Comparison of ENCODE assay signal across 16 cellular contexts in the genomic region with DNA sequence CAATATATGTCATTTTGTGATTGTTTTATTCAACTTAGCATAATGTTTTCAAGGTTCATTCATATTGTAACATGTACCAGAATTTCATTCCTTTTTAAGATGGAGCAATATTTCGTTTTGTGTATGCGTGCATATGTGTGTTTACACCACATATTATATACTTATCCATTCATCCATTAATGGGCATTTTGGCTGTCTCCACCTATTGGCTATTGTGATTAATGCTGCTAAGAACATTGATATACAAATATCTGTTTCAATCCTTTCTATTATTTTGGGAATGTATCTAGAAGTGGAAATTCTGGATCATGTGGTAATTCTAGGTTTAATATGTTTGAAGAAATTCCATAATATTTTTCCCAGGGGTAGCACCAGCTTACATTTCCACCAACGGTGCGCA.
DNase-seq lines count a peak whose midpoint lies in the region; FAIRE-seq and TF ChIP-seq lines count a peak whose summit lies in the region.
"Had no signal": no experiment of that assay in that cellular context is flagged by ENCODE, and none has a peak within 500 bp of the region (broad histone marks: within the 10 kb centered on the region; RNA-seq: fewer than 3 reads in every experiment).

No MANE protein-coding gene starts in this region.

- no peak for FAIRE-seq in kidney (lab: Jason Lieb, UNC)
- FAIRE-seq: A204.1, K562 had no signal

- H3K27ac Mint-ChIP-seq in MCF 10A (ENCODE audit: low read depth, unreplicated experiment) (no peak overlapping the region), chondrocyte (ENCODE audit: unreplicated experiment) (no peak overlapping the region), neural progenitor cell (no peak overlapping the region)
- H3K27ac Mint-ChIP-seq: CD4-positive, alpha-beta memory T cell had no signal

- H3K36me3 ChIP-seq in mammary epithelial cell (ENCODE audit: insufficient read depth, low read length) (no peaks in the 10 kb centered on the region), Loucy (ENCODE audit: insufficient read depth, low read length) (no peaks in the 10 kb centered on the region), neural progenitor cell (no peaks in the 10 kb centered on the region), kidney (ENCODE audit: control insufficient read depth in 1 of 2, insufficient read depth in 2 of 2, low read length in 2 of 2) (no peaks in the 10 kb centered on the region)

- no peaks in the 10 kb centered on the region for H3K4me1 ChIP-seq in mammary epithelial cell (ENCODE audit: insufficient read depth, low read length)
- no peaks in the 10 kb centered on the region for H3K4me1 ChIP-seq in Loucy (ENCODE audit: insufficient read depth, low read length, poor library complexity, severe bottlenecking)
- peaks cover 10% of the 10 kb centered on the region for H3K4me1 ChIP-seq in neural progenitor cell
- no peaks in the 10 kb centered on the region for H3K4me1 ChIP-seq in kidney (ENCODE audit: control insufficient read depth in 1 of 2, insufficient read depth in 1 of 2, low read depth in 1 of 2, low read length in 2 of 2)

- H3K4me3 Mint-ChIP-seq in MCF 10A (ENCODE audit: unreplicated experiment) (no peak overlapping the region), chondrocyte (ENCODE audit: unreplicated experiment) (no peak overlapping the region), neural progenitor cell (no peak overlapping the region)
- H3K4me3 Mint-ChIP-seq: CD4-positive, alpha-beta memory T cell had no signal

- DNase-seq in MCF 10A (ENCODE audit: unreplicated experiment) (no peak), mammary epithelial cell (no peak), chondrocyte (ENCODE audit: low spot score) (no peak), neural progenitor cell (ENCODE audit: low spot score) (no peak), kidney (no peak)
- DNase-seq in activated CD8-positive, alpha-beta memory T cell treated with anti-CD3 and anti-CD28 coated beads, Interleukin-2, amount 50 U/mL, for 48 hours, result no peak
- DNase-seq in activated CD4-positive, CD25-positive, alpha-beta regulatory T cell treated with anti-CD3 and anti-CD28 coated beads, Interleukin-2, amount 50 U/mL, for 72 hours, result no peak
- DNase-seq: CD4-positive, alpha-beta memory T cell; NCI-H1048; NCI-H1436; NCI-H1930; NCI-H226; NK-92 treated with Interleukin-12 subunit alpha and Interleukin-12 subunit beta, amount 100 ng/mL, for 24 hours had no signal

- H3K4me1 Mint-ChIP-seq in MCF 10A (ENCODE audit: insufficient read depth, unreplicated experiment) (peaks cover 7% of the 10 kb centered on the region), chondrocyte (ENCODE audit: low read depth) (no peaks in the 10 kb centered on the region), neural progenitor cell (peaks cover under 1% of the 10 kb centered on the region)

- H3F3A ChIP-seq in Loucy (ENCODE audit: low read depth), result no peaks in the 10 kb centered on the region
- H3F3A ChIP-seq in neural progenitor cell (ENCODE audit: low read depth), result no peaks in the 10 kb centered on the region

- intact Hi-C loops in MCF 10A (cut with micrococcal nuclease), result loop anchor here (5.0 kb wide), 2 partner anchors 295 to 810 kb away; no protein-coding TSS in a partner anchor
- intact Hi-C loops in mammary epithelial cell (cut with micrococcal nuclease), result no loop called here
- intact Hi-C loops in kidney (cut with DNase I), result no loop called here

- H3K27me3 Mint-ChIP-seq in MCF 10A (ENCODE audit: insufficient read depth, unreplicated experiment) (no peaks in the 10 kb centered on the region), chondrocyte (ENCODE audit: low read depth) (no peaks in the 10 kb centered on the region), neural progenitor cell (ENCODE audit: insufficient read depth, low read depth) (peaks cover 3% of the 10 kb centered on the region)

- BruUV-seq in MCF 10A (replicated peaks; lab: Mats Ljungman, UMichigan) (no TSS peak), mammary epithelial cell (replicated peaks; lab: Mats Ljungman, UMichigan) (no TSS peak)

- H4K20me1 ChIP-seq in mammary epithelial cell (ENCODE audit: insufficient read depth, low read length) (no peaks in the 10 kb centered on the region), Loucy (ENCODE audit: insufficient read depth, low read length, poor library complexity, severe bottlenecking) (no peaks in the 10 kb centered on the region), neural progenitor cell (ENCODE audit: low read depth) (no peaks in the 10 kb centered on the region)

- no peaks in the 10 kb centered on the region for H3K9me2 ChIP-seq in Loucy (replicated peaks; ENCODE audit: low read depth, low read length)

- H3K4me2 ChIP-seq in mammary epithelial cell (ENCODE audit: insufficient read depth, low read depth, low read length) (no peak overlapping the region), Loucy (ENCODE audit: low read depth, low read length, poor library complexity, severe bottlenecking) (no peak overlapping the region), neural progenitor cell (no peak overlapping the region)

- H3K9ac ChIP-seq in mammary epithelial cell (ENCODE audit: insufficient read depth, low read length), result no peak overlapping the region
- H3K9ac ChIP-seq in Loucy (ENCODE audit: low read depth, low read length, poor library complexity, severe bottlenecking), result no peak overlapping the region
- H3K9ac ChIP-seq in neural progenitor cell, result no peak overlapping the region
- no peak overlapping the region for H3K9ac ChIP-seq in kidney (ENCODE audit: low read length in 2 of 2)

- H3K79me2 ChIP-seq in mammary epithelial cell (ENCODE audit: insufficient read depth, low read length), result no peaks in the 10 kb centered on the region
- no peaks in the 10 kb centered on the region for H3K79me2 ChIP-seq in Loucy (ENCODE audit: insufficient read depth, low read length)
- no peaks in the 10 kb centered on the region for H3K79me2 ChIP-seq in neural progenitor cell (ENCODE audit: low read depth)

- TF ChIP-seq CTCF in MCF 10A (IDR thresholded peaks at IDR 0.05; ENCODE audit: unreplicated experiment), result peak; percentile 17
- TF ChIP-seq CTCF in mammary epithelial cell (conservative IDR thresholded peaks at IDR 0.05 in 1 of 2, IDR thresholded peaks at IDR 0.05 in 1 of 2; ENCODE audit: extremely low read depth in 1 of 2, insufficient read depth in 1 of 2, low read depth in 1 of 2, low read length in 2 of 2), result no peak
- TF ChIP-seq CTCF in Loucy (conservative IDR thresholded peaks at IDR 0.05; ENCODE audit: low read length), result peak; percentile 26
- peak; percentile 44 for TF ChIP-seq CTCF in chondrocyte (IDR thresholded peaks at IDR 0.05)
- peak; percentile 11 for TF ChIP-seq CTCF in neural progenitor cell (IDR thresholded peaks at IDR 0.05)
- no peak for TF ChIP-seq CTCF in kidney (IDR thresholded peaks at IDR 0.05; ENCODE audit: borderline replicate concordance, extremely low read depth, insufficient read depth)

- no peaks in the 10 kb centered on the region for H3K9me3 Mint-ChIP-seq in MCF 10A (ENCODE audit: unreplicated experiment)
- no peaks in the 10 kb centered on the region for H3K9me3 Mint-ChIP-seq in chondrocyte (ENCODE audit: low read depth)
- no peaks in the 10 kb centered on the region for H3K9me3 Mint-ChIP-seq in neural progenitor cell

- dilution Hi-C loops in mammary epithelial cell (cut with HindIII; ENCODE audit: low sequenced_read_pairs), result no loop called here

- H3K27ac ChIP-seq in mammary epithelial cell (ENCODE audit: insufficient read depth, low read depth, low read length) (no peak overlapping the region), neural progenitor cell (no peak overlapping the region), kidney (ENCODE audit: low read depth in 2 of 2, low read length in 2 of 2) (no peak overlapping the region)

- in situ Hi-C loops in mammary epithelial cell (cut with MboI; ENCODE audit: low sequenced_read_pairs in 2 of 2), result no loop called here

- no peak overlapping the region for H3K4me3 ChIP-seq in mammary epithelial cell (replicated peaks in 1 of 3; ENCODE audit: insufficient read depth in 1 of 3, low read depth in 2 of 3, low read length in 3 of 3)
- H3K4me3 ChIP-seq in Loucy (ENCODE audit: low read length, poor library complexity, severe bottlenecking), result no peak overlapping the region
- H3K4me3 ChIP-seq in neural progenitor cell, result no peak overlapping the region
- H3K4me3 ChIP-seq in kidney (ENCODE audit: low read length in 2 of 2), result no peak overlapping the region
- H3K4me3 ChIP-seq: K562 had no signal

- H3K27me3 ChIP-seq in mammary epithelial cell (ENCODE audit: insufficient read depth, low read length), result no peaks in the 10 kb centered on the region
- H3K27me3 ChIP-seq in Loucy (ENCODE audit: insufficient read depth, low read length, poor library complexity, severe bottlenecking), result no peaks in the 10 kb centered on the region
- H3K27me3 ChIP-seq in neural progenitor cell, result no peaks in the 10 kb centered on the region

- H2AFZ ChIP-seq in mammary epithelial cell (ENCODE audit: low read depth, low read length) (no peak overlapping the region), Loucy (ENCODE audit: low read length) (no peak overlapping the region), neural progenitor cell (replicated peaks) (no peak overlapping the region)

- POLR2A ChIA-PET in MCF 10A (lab: Yijun Ruan, JAX), result no interaction called here

- CTCF ChIA-PET in MCF 10A (lab: Yijun Ruan, JAX) (interaction anchor here (0.7 to 1.3 kb wide), 6 partner anchors 13 to 810 kb away, joined by 3 to 4 read pairs (median 3); no protein-coding TSS in a partner anchor), mammary epithelial cell (lab: Charles Lee; ENCODE audit: low non-redundant PET) (no interaction called here)

- 81% methylated on average over 4 of the region's 4 CpGs for WGBS in mammary epithelial cell (ENCODE audit: low coverage, missing lambda C conversion rate)

- H3K9me3 ChIP-seq in mammary epithelial cell (replicated peaks; ENCODE audit: insufficient read depth, low read length) (no peaks in the 10 kb centered on the region), Loucy (ENCODE audit: insufficient read depth, low read depth, low read length) (no peaks in the 10 kb centered on the region), neural progenitor cell (ENCODE audit: low read depth) (no peaks in the 10 kb centered on the region), kidney (ENCODE audit: control insufficient read depth in 1 of 2, low read length in 2 of 2) (no peaks in the 10 kb centered on the region)

- no peaks in the 10 kb centered on the region for H3K36me3 Mint-ChIP-seq in MCF 10A (ENCODE audit: insufficient read depth, unreplicated experiment)
- H3K36me3 Mint-ChIP-seq in chondrocyte (ENCODE audit: low read depth), result no peaks in the 10 kb centered on the region
- H3K36me3 Mint-ChIP-seq in neural progenitor cell, result no peaks in the 10 kb centered on the region
- H3K36me3 Mint-ChIP-seq: CD4-positive, alpha-beta memory T cell had no signal

Comparison
In these comparisons a context has a peak if more than half of its experiments do, and no peak if none do; other contexts are left out.
1. CTCF ChIP-seq: peak in MCF 10A (single experiment), Loucy (single experiment), chondrocyte (single experiment) and neural progenitor cell (single experiment); none in mammary epithelial cell (0 of 2) and kidney (single experiment).